Comparison of ENCODE assay signal across 1 cellular context in the genomic region with DNA sequence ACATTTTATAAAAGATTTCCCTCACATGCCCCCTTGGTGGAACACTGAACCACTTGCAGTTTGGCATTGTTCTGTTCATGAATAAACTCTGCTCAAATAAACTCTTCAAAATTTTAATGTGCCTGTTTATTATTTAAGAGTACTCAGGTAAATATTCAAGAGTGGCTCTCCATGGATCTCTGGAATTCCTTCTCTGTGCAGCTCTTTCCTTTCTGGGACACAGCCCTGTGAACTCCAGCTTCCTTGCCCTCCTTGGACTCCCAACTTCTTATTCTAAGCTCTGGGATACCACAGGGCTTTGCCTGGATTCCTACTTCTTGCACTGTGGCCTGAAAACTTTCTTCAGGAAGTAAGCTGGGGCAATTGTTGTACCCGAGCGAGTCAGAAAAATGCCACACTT.
TF ChIP-seq lines count a peak whose summit lies in the region.

No MANE protein-coding gene starts in this region.

TF ChIP-seq in K562, 482 proteins besides CTCF, POLR2A, EP300 and RAD21:
- TF ChIP-seq KDM4B (IDR thresholded peaks at IDR 0.05; ENCODE audit: borderline replicate concordance in 2 of 2, low read depth in 1 of 2): no peak
- TF ChIP-seq HMBOX1 (IDR thresholded peaks at IDR 0.05): 0 out of 2 replicates have a peak, but pooled peaks have one; percentile 3
- TF ChIP-seq SAP30 (IDR thresholded peaks at IDR 0.05; ENCODE audit: borderline replicate concordance, insufficient read depth, low read depth, low read length, poor library complexity, severe bottlenecking): no peak
- TF ChIP-seq CXXC5 (CRISPR knock-in tag; IDR thresholded peaks at IDR 0.05): no peak
- TF ChIP-seq MLLT1 (IDR thresholded peaks at IDR 0.05): no peak
- TF ChIP-seq SOX6 (IDR thresholded peaks at IDR 0.05): no peak
- no peak for TF ChIP-seq THAP12 (CRISPR knock-in tag; IDR thresholded peaks at IDR 0.05)
